ENCODE assay signal across 27 cellular contexts in the genomic region with DNA sequence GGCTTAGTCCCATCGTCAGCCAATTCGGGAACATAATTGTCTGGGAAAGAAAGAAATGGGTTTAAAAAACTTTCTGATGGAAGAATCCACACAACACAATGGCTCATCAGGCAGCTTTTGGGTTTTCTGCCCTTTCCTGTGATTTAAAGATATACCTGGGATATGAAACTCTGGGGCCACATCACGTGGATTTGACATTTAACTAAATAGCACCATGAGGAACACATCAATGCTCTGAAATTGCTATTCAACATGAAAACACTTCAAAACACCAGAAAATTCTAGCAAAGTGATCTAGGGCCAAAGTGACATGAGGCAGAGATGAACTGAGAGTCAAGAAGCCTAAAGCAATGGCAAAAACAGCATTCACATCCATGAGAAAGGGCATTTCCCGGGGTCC.
"Had no signal": no experiment of that assay in that cellular context is flagged by ENCODE, and none has a peak within 500 bp of the region (broad histone marks: within the 10 kb centered on the region; RNA-seq: fewer than 3 reads in every experiment).

No MANE protein-coding gene starts in this region.

- H3K27me3 ChIP-seq: testis, thyroid gland, tibial nerve, transverse colon, upper lobe of left lung, upper lobe of right lung, uterus, vagina had no signal

- FAIRE-seq: urothelium cell line had no signal

- H3K27ac ChIP-seq: stomach, suprapubic skin, testis, thoracic aorta, thyroid gland, tibial artery, tibial nerve, transverse colon, upper lobe of left lung, upper lobe of right lung, uterus, vagina had no signal

- H3K9me3 ChIP-seq: suprapubic skin, testis, thoracic aorta, thyroid gland, tibial artery, tibial nerve, transverse colon, upper lobe of left lung, upper lobe of right lung, uterus, vagina had no signal

- DNase-seq: stimulated activated CD4-positive, alpha-beta T cell treated with anti-CD3 and anti-CD28 coated beads, Interleukin-2, amount 100 ng/mL, for 48 hours; stimulated activated CD4-positive, alpha-beta T cell treated with anti-CD3 and anti-CD28 coated beads, Interleukin-4, amount 100 ng/mL, for 1 hour; stimulated activated CD4-positive, alpha-beta T cell treated with anti-CD3 and anti-CD28 coated beads, Interleukin-4, amount 100 ng/mL, for 24 hours; stimulated activated CD4-positive, alpha-beta T cell treated with anti-CD3 and anti-CD28 coated beads, Interleukin-4, amount 100 ng/mL, for 4 hours; stimulated activated CD8-positive, alpha-beta memory T cell treated with anti-CD3 and anti-CD28 coated beads, Interleukin-4, amount 100 ng/mL, for 48 hours; stimulated activated naive B cell treated with anti-CD40 and anti-IgM and Interleukin-4, amounts not matched to agents 10 μg/mL and 1 μg/mL and 100 μg/mL, for 72 hours; stimulated activated naive CD4-positive, alpha-beta T cell; stimulated activated naive CD4-positive, alpha-beta T cell treated with Interleukin-2 at 50 U/mL for 16 hours; stimulated activated naive CD8-positive, alpha-beta T cell treated with anti-CD3 and anti-CD28 coated beads, Interleukin-15, amount 100 ng/mL, for 72 hours; stimulated activated naive CD8-positive, alpha-beta T cell treated with anti-CD3 and anti-CD28 coated beads, Interleukin-15, Interleukin-2, amounts not matched to agents 100 U/mL and 50 U/mL, for 24 hours; stomach; substantia nigra; testis; thyroid gland; tibial artery; transverse colon; trophoblast cell; upper lobe of right lung; uterus had no signal

- ATAC-seq: stimulated activated effector memory CD8-positive, alpha-beta T cell treated with anti-CD3 and anti-CD28 coated beads, Interleukin-12 subunit alpha, Interleukin-12 subunit beta, amount 100 ng/mL, for 72 hours; stimulated activated memory B cell treated with anti-CD40 and anti-IgM and Interleukin-4, amounts not matched to agents 10 μg/mL and 1 μg/mL and 100 μg/mL, for 72 hours; stimulated activated naive B cell treated with anti-CD40 and anti-IgM and Interleukin-4, amounts not matched to agents 10 μg/mL and 1 μg/mL and 100 μg/mL, for 72 hours; stimulated activated naive CD8-positive, alpha-beta T cell treated with anti-CD3 and anti-CD28 coated beads, Interleukin-15, amount 100 ng/mL, for 72 hours; stimulated activated naive CD8-positive, alpha-beta T cell treated with anti-CD3 and anti-CD28 coated beads, Interleukin-15, Interleukin-2, amounts not matched to agents 100 U/mL and 50 U/mL, for 24 hours; upper lobe of right lung had no signal

- H3K36me3 ChIP-seq: stomach, suprapubic skin, thoracic aorta, thyroid gland, tibial artery, tibial nerve, transverse colon, upper lobe of left lung, upper lobe of right lung, uterus, vagina had no signal

- H3K4me3 ChIP-seq: stomach, suprapubic skin, testis, thoracic aorta, thyroid gland, tibial artery, tibial nerve, transverse colon, upper lobe of left lung, upper lobe of right lung, uterus, vagina had no signal

- H3K4me1 ChIP-seq: stomach, suprapubic skin, testis, thyroid gland, tibial artery, tibial nerve, transverse colon, upper lobe of left lung, upper lobe of right lung, uterus, vagina had no signal
